18 cellular contexts compared by ENCODE assay signal in the genomic region with DNA sequence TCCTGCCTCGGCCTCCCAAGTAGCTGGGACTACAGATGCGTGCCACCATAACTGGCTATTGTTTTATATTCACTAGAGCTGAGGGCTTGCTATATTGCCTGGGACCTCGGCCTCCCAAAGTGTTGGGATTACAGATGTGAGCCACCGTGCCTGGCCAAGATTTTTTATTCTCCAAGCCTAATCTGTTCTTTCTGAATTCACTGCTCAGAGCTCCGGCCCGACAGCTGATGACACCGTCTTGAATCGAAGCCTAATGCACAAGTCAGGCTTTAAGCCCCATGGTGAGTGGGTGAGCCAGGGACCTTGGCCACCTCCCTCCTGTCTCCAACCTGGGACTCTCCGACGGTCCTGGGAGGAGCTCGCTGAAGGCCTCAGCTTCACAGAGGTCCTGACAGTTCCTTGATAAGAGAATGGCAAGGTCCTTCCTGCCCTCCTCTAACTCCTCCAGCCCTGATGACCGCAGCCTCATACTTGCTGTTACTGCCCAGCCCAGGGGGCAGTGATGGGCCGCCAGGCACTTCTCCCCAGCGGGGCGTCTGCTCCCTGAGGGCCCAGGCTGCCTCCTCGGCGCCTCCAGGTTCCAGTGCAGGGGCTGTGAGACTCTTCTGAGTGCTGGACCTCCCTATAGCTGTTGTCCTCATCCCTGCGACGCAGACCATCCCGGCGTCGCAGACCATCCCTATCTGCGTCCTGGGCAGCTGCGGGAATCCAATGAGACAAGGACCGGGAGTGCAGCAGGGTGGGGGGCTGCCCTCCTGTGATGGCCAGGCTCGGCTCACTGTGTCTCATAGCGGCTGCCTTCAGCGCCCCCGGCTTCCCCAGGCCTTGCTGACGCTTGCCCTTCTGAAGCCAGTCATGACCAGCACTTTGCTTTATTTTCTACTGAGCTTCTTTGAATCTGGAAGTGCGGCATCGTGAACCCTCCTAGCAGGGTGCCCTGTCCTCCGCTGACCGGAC.
"Had no signal": no experiment of that assay in that cellular context is flagged by ENCODE, and none has a peak within 500 bp of the region (broad histone marks: within the 10 kb centered on the region; RNA-seq: fewer than 3 reads in every experiment).

No MANE protein-coding gene starts in this region.

- H3K27ac Mint-ChIP-seq: activated CD4-positive, alpha-beta T cell treated with anti-CD3 and anti-CD28 coated beads, Interleukin-2, amount 10 ng/mL, durations not matched to agents 7 days and 5 days; activated naive CD4-positive, alpha-beta T cell treated with anti-CD3 and anti-CD28 coated beads, Interleukin-2, amount 10 ng/mL, durations not matched to agents 7 days and 5 days; activated T-helper 17 cell treated with anti-CD3 and anti-CD28 coated beads, Interleukin-2, amount 50 U/mL, for 72 hours; neural progenitor cell had no signal

- H3K36me3 ChIP-seq: cardiac muscle cell, colonic mucosa, neural progenitor cell, ovary, sigmoid colon, SJSA1, spleen had no signal

- H3K36me3 Mint-ChIP-seq: activated naive CD4-positive, alpha-beta T cell treated with anti-CD3 and anti-CD28 coated beads, Interleukin-2, amount 10 ng/mL, durations not matched to agents 7 days and 5 days; neural progenitor cell had no signal

- H3K27me3 Mint-ChIP-seq: activated CD4-positive, alpha-beta T cell treated with anti-CD3 and anti-CD28 coated beads, Interleukin-2, amount 10 ng/mL, durations not matched to agents 7 days and 5 days; activated naive CD4-positive, alpha-beta T cell treated with anti-CD3 and anti-CD28 coated beads, Interleukin-2, amount 10 ng/mL, durations not matched to agents 7 days and 5 days; activated T-helper 17 cell treated with anti-CD3 and anti-CD28 coated beads, Interleukin-2, amount 50 U/mL, for 72 hours had no signal

- ATAC-seq: activated T-helper 17 cell treated with anti-CD3 and anti-CD28 coated beads, Interleukin-2, amount 50 U/mL, for 72 hours; left ventricle myocardium superior had no signal

- H3K4me3 Mint-ChIP-seq: activated CD4-positive, alpha-beta T cell treated with anti-CD3 and anti-CD28 coated beads, Interleukin-2, amount 10 ng/mL, durations not matched to agents 7 days and 5 days; activated naive CD4-positive, alpha-beta T cell treated with anti-CD3 and anti-CD28 coated beads, Interleukin-2, amount 10 ng/mL, durations not matched to agents 7 days and 5 days; activated T-helper 17 cell treated with anti-CD3 and anti-CD28 coated beads, Interleukin-2, amount 50 U/mL, for 72 hours; neural progenitor cell had no signal

- H3K9me3 Mint-ChIP-seq: activated CD4-positive, alpha-beta T cell treated with anti-CD3 and anti-CD28 coated beads, Interleukin-2, amount 10 ng/mL, durations not matched to agents 7 days and 5 days; activated naive CD4-positive, alpha-beta T cell treated with anti-CD3 and anti-CD28 coated beads, Interleukin-2, amount 10 ng/mL, durations not matched to agents 7 days and 5 days; activated T-helper 17 cell treated with anti-CD3 and anti-CD28 coated beads, Interleukin-2, amount 50 U/mL, for 72 hours had no signal

- H3K27me3 ChIP-seq: cardiac muscle cell, colonic mucosa, neural progenitor cell, ovary, SJSA1 had no signal

- H3K4me1 Mint-ChIP-seq: activated CD4-positive, alpha-beta T cell treated with anti-CD3 and anti-CD28 coated beads, Interleukin-2, amount 10 ng/mL, durations not matched to agents 7 days and 5 days; activated naive CD4-positive, alpha-beta T cell treated with anti-CD3 and anti-CD28 coated beads, Interleukin-2, amount 10 ng/mL, durations not matched to agents 7 days and 5 days; activated T-helper 17 cell treated with anti-CD3 and anti-CD28 coated beads, Interleukin-2, amount 50 U/mL, for 72 hours had no signal

- DNase-seq: activated CD4-positive, alpha-beta T cell treated with anti-CD3 and anti-CD28 coated beads, Interleukin-2, amount 10 ng/mL, durations not matched to agents 7 days and 5 days; activated CD4-positive, CD25-positive, alpha-beta regulatory T cell; activated naive CD4-positive, alpha-beta T cell treated with anti-CD3 and anti-CD28 coated beads, Interleukin-2, amount 10 ng/mL, durations not matched to agents 7 days and 5 days; effector CD4-positive, alpha-beta T cell; foreskin fibroblast; hippocampal formation; kidney; left ventricle myocardium superior; mesendoderm; ovary; sigmoid colon; spleen; trophoblast cell had no signal

- H3K4me3 ChIP-seq: cardiac muscle cell, colonic mucosa, neural progenitor cell, ovary, sigmoid colon, SJSA1, spleen had no signal
